8 cellular contexts compared by ENCODE assay signal in the genomic region with DNA sequence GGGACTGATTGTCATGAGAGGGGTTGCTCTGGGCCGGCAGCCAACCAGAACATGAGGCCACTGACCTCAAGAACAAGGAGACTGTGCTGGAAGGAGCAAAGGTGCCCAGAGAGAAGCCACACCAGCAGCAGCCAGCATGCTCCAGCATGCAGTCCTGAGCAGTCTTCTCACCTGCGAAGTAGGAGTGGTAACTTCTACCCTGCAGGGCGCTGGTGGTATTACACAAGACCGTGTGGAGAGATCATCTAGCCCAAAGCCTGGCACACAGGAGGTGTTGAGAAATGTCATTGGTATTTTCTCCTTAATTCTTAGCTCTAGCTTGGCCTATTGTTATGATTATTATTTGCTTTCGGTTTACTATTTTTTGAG.
DNase-seq lines count a peak whose midpoint lies in the region; ATAC-seq and TF ChIP-seq lines count a peak whose summit lies in the region.

No MANE protein-coding gene starts in this region.

- no peaks in the 10 kb centered on the region for H3K36me3 Mint-ChIP-seq in activated CD4-positive, alpha-beta T cell treated with anti-CD3 and anti-CD28 coated beads, Interleukin-2, amount 10 ng/mL, durations not matched to agents 24 days and 14 days (ENCODE audit: low read depth)
- H3K36me3 Mint-ChIP-seq in HFFc6 (ENCODE audit: low read depth) (no peaks in the 10 kb centered on the region), T-cell (no peaks in the 10 kb centered on the region)

- POLR2A ChIA-PET in PC-9 (lab: Charles Lee; ENCODE audit: unreplicated experiment) (no interaction called here), T-cell (lab: Charles Lee) (no interaction called here)

- no peak overlapping the region for H3K27ac ChIP-seq in PC-9

- H3K79me2 ChIP-seq in PC-9 (ENCODE audit: low read depth), result no peaks in the 10 kb centered on the region

- no peaks in the 10 kb centered on the region for H3K4me1 ChIP-seq in PC-9 (replicated peaks; ENCODE audit: insufficient read depth)

- no peaks in the 10 kb centered on the region for H3K9me3 ChIP-seq in PC-9 (ENCODE audit: insufficient read depth, low read depth)

- no peaks in the 10 kb centered on the region for H3K27me3 Mint-ChIP-seq in activated CD4-positive, alpha-beta T cell treated with anti-CD3 and anti-CD28 coated beads, Interleukin-2, amount 10 ng/mL, durations not matched to agents 24 days and 14 days
- H3K27me3 Mint-ChIP-seq in HFFc6 (ENCODE audit: insufficient read depth) (peaks cover 8% of the 10 kb centered on the region), T-cell (peaks cover 11 to 16% of the 10 kb centered on the region in 2 donors)

- no peak overlapping the region for H3K27ac Mint-ChIP-seq in activated CD4-positive, alpha-beta T cell treated with anti-CD3 and anti-CD28 coated beads, Interleukin-2, amount 10 ng/mL, durations not matched to agents 24 days and 14 days
- H3K27ac Mint-ChIP-seq in HFFc6, result no peak overlapping the region
- H3K27ac Mint-ChIP-seq in T-cell, result no peak overlapping the region

- intact Hi-C loops in activated CD4-positive, alpha-beta T cell treated with anti-CD3 and anti-CD28 coated beads, Interleukin-2, amount 10 ng/mL, durations not matched to agents 24 days and 14 days (cut with micrococcal nuclease), result no loop called here
- intact Hi-C loops in PC-9 (cut with micrococcal nuclease; ENCODE audit: unreplicated experiment) (no loop called here), left colon (cut with DNase I, micrococcal nuclease) (no loop called here)

- no peak overlapping the region for H2AFZ ChIP-seq in PC-9

- no peaks in the 10 kb centered on the region for H3K36me3 ChIP-seq in PC-9 (ENCODE audit: low read depth)

- no peaks in the 10 kb centered on the region for H4K20me1 ChIP-seq in PC-9 (ENCODE audit: insufficient read depth)

- H3K4me3 ChIP-seq in PC-9, result no peak overlapping the region

- no peaks in the 10 kb centered on the region for H3K9me3 Mint-ChIP-seq in activated CD4-positive, alpha-beta T cell treated with anti-CD3 and anti-CD28 coated beads, Interleukin-2, amount 10 ng/mL, durations not matched to agents 24 days and 14 days
- H3K9me3 Mint-ChIP-seq in HFFc6 (no peaks in the 10 kb centered on the region), T-cell (no peaks in the 10 kb centered on the region)

- CTCF ChIA-PET in PC-9 (lab: Charles Lee), result no interaction called here
- CTCF ChIA-PET in T-cell (lab: Charles Lee), result no interaction called here

- peaks cover 2% of the 10 kb centered on the region for H3K4me1 Mint-ChIP-seq in activated CD4-positive, alpha-beta T cell treated with anti-CD3 and anti-CD28 coated beads, Interleukin-2, amount 10 ng/mL, durations not matched to agents 24 days and 14 days
- H3K4me1 Mint-ChIP-seq in HFFc6 (ENCODE audit: low read depth) (peaks cover 10% of the 10 kb centered on the region), T-cell (no peaks in the 10 kb centered on the region)

- H3F3A ChIP-seq in PC-9 (ENCODE audit: insufficient read depth, low read depth), result no peaks in the 10 kb centered on the region

- no peak overlapping the region for H3K4me2 ChIP-seq in PC-9

- H3K27me3 ChIP-seq in PC-9 (ENCODE audit: insufficient read depth, low read depth), result peaks cover 80% of the 10 kb centered on the region

- no peak overlapping the region for H3K4me3 Mint-ChIP-seq in activated CD4-positive, alpha-beta T cell treated with anti-CD3 and anti-CD28 coated beads, Interleukin-2, amount 10 ng/mL, durations not matched to agents 24 days and 14 days
- H3K4me3 Mint-ChIP-seq in HFFc6 (no peak overlapping the region), T-cell (no peak overlapping the region)

- no TSS peak for BruUV-seq in PC-9 (replicated peaks; lab: Mats Ljungman, UMichigan)

- peak; percentile 61 for DNase-seq in activated CD4-positive, alpha-beta T cell treated with anti-CD3 and anti-CD28 coated beads, Interleukin-2, amount 10 ng/mL, durations not matched to agents 24 days and 14 days
- DNase-seq in activated CD4-positive, alpha-beta T cell treated with anti-CD3 and anti-CD28 coated beads, Interleukin-2, amount 50 U/mL, for 4 hours, result no peak
- DNase-seq in HFFc6 (no peak), PC-9 (no peak), left colon (peak in 1 of 2 donors; percentile 38), T-cell (no peak), foreskin melanocyte (no peak), GOT3 (lab: John Stamatoyannopoulos, UW) (no peak)

- ATAC-seq in left colon, result peak; percentile 58
- ATAC-seq in T-cell (replicated peaks in 1 of 4), result no peak

- H3K9me2 ChIP-seq in PC-9 (ENCODE audit: insufficient read depth), result no peaks in the 10 kb centered on the region

- TF ChIP-seq CTCF in HFFc6 (IDR thresholded peaks at IDR 0.05) (peak; percentile 64), PC-9 (conservative IDR thresholded peaks at IDR 0.05) (peak; percentile 56; the same call in 1 of the 2 replicates)
